Comparison of ENCODE assay signal across 29 cellular contexts in genomic region chr12:102797513-102797912, GRCh38.
"Had no signal": no experiment of that assay in that cellular context is flagged by ENCODE, and none has a peak within 500 bp of the region (broad histone marks: within the 10 kb centered on the region; RNA-seq: fewer than 3 reads in every experiment).

No MANE protein-coding gene starts in this region.

- H3K4me3 ChIP-seq: ascending aorta, cardiac muscle cell, Peyer's patch, SJSA1 had no signal

- H3K9me3 ChIP-seq: ascending aorta, Peyer's patch, SJSA1, SK-N-SH had no signal

- H3K27me3 ChIP-seq: ascending aorta, cardiac muscle cell, Peyer's patch, SJSA1 had no signal

- H3K9ac ChIP-seq: SK-N-SH had no signal

- DNase-seq: activated CD4-positive, alpha-beta T cell treated with anti-CD3 and anti-CD28 coated beads, Interleukin-2, amount 10 ng/mL, durations not matched to agents 24 days and 14 days; activated CD4-positive, alpha-beta T cell treated with anti-CD3 and anti-CD28 coated beads, Interleukin-2, amount 50 U/mL, for 4 hours; activated CD8-positive, alpha-beta T cell treated with anti-CD3 and anti-CD28 coated beads for 36 hours; activated effector memory CD4-positive, alpha-beta T cell treated with anti-CD3 and anti-CD28 coated beads, Interleukin-2, amount 50 U/mL, for 16 hours; activated naive CD4-positive, alpha-beta T cell; activated naive CD4-positive, alpha-beta T cell treated with anti-CD3 and anti-CD28 coated beads, Interleukin-2, amount 50 U/mL, for 16 hours; activated naive CD8-positive, alpha-beta T cell treated with anti-CD3 and anti-CD28 coated beads for 36 hours; activated T-cell treated with anti-CD3 and anti-CD28 coated beads, Interleukin-2, amount 50 U/mL, for 1 hour; activated T-cell treated with anti-CD3 and anti-CD28 coated beads, Interleukin-2, amount 50 U/mL, for 72 hours; amygdala; Karpas-422; NCI-H1048; NCI-H1105 treated with DMSO at 0.1 percent for 48 hours; NCI-H1436; NCI-H1694; NCI-H2029; NCI-H345; NCI-H526; NCI-H748 treated with DMSO at 0.1 percent for 48 hours; NK-92 treated with Interleukin-12 subunit alpha and Interleukin-12 subunit beta, amount 100 ng/mL, for 24 hours; PC-3; Peyer's patch; RPMI8226; SHP77 treated with DMSO at 0.1 percent for 48 hours; SK-N-SH had no signal

- H3K36me3 ChIP-seq: ascending aorta, cardiac muscle cell, Peyer's patch, SJSA1 had no signal

- H3K27ac ChIP-seq: ascending aorta, cardiac muscle cell, Peyer's patch, SJSA1 had no signal

- H3K9me2 ChIP-seq: SK-N-SH had no signal

- ATAC-seq: activated CD8-positive, alpha-beta T cell treated with anti-CD3 and anti-CD28 coated beads for 36 hours; activated T-cell treated with anti-CD3 and anti-CD28 coated beads, Interleukin-2, amount 50 U/mL, for 72 hours; activated T-helper 17 cell treated with anti-CD3 and anti-CD28 coated beads, Interleukin-2, amount 50 U/mL, for 72 hours; PC-3 had no signal

- H3K4me1 ChIP-seq: ascending aorta, Peyer's patch, SJSA1 had no signal

- H3K4me2 ChIP-seq: SK-N-SH had no signal
